In the genomic region with DNA sequence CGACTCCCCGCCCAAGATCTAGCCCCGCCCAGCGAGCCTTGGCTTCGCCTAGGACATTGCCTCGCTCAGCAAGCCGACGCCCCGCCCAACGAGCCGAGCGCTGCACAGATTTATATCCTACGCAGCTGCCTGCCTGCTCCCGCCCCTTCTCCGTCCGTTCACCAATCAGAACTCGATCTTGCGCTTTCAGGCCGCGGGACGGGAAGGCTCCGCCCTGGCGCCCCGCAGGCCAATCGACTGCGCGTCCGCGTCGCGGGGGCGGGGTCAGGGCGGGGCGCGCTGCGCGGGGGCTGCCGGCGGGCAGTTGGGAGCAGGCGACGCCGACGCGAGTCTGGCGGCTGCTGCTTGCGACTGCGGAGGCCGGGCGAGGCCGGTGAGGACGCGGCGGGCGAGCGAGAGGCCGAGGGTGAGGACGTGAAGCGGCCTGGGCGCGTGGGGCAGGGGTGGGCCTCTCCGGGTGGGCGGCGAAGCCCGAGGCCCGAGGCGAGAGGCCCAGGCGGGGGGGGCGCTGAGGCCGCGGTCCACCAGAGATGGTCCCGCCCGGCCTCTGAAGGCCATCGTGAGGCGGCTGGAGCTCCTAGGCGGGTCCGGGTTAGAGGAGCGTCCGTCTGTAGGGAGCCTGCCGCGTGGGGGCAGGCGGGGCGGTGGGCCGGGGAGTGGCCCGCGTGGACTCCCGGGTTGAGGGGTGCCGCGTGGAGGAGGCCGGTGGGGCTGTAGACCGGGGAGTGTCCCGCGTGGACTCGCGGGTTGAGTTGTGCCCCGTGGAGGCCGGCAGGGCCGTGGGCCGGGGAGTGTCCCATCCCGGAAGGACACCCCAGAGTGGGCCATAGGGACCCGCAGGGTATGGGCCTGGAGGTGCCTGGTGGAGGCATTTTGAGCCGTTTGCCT, we compare ENCODE assay signal across 8 cellular contexts. TPM values are rescaled to one million over a fixed set of nuclear protein-coding genes. Genes with fewer than 3 reads are reported as not detected.
DNase-seq lines count a peak whose midpoint lies in the region; ATAC-seq and TF ChIP-seq lines count a peak whose summit lies in the region.

A gene with protein sequence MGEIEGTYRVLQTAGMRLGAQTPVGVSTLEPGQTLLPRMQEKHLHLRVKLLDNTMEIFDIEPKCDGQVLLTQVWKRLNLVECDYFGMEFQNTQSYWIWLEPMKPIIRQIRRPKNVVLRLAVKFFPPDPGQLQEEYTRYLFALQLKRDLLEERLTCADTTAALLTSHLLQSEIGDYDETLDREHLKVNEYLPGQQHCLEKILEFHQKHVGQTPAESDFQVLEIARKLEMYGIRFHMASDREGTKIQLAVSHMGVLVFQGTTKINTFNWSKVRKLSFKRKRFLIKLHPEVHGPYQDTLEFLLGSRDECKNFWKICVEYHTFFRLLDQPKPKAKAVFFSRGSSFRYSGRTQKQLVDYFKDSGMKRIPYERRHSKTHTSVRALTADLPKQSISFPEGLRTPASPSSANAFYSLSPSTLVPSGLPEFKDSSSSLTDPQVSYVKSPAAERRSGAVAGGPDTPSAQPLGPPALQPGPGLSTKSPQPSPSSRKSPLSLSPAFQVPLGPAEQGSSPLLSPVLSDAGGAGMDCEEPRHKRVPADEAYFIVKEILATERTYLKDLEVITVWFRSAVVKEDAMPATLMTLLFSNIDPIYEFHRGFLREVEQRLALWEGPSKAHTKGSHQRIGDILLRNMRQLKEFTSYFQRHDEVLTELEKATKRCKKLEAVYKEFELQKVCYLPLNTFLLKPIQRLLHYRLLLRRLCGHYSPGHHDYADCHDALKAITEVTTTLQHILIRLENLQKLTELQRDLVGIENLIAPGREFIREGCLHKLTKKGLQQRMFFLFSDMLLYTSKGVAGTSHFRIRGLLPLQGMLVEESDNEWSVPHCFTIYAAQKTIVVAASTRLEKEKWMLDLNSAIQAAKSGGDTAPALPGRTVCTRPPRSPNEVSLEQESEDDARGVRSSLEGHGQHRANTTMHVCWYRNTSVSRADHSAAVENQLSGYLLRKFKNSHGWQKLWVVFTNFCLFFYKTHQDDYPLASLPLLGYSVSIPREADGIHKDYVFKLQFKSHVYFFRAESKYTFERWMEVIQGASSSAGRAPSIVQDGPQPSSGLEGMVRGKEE (plus strand): TSS at position 303 of the 888 bp plus-strand sequence. CDS start 16,823 bp downstream, outside the sequence.

- peak within 1 kb of the TSS; percentile 68 for H3K4me3 ChIP-seq in lung

- TF ChIP-seq CTCF in lung (IDR thresholded peaks at IDR 0.05; ENCODE audit: control extremely low read depth, extremely low read depth): no peak

- H3K27ac ChIP-seq in lung (ENCODE audit: low read depth in 1 of 2, low read length in 1 of 2): peak within 1 kb of the TSS; percentile 87 to 96

- no peaks in the 10 kb centered on the region for H3K27me3 ChIP-seq in lung (ENCODE audit: control insufficient read depth, insufficient read depth)

- H3K9me3 ChIP-seq in lung (ENCODE audit: control insufficient read depth in 2 of 2, insufficient read depth in 1 of 2, low read length in 1 of 2): no peaks in the 10 kb centered on the region

- WGBS in lung, 2 donors: 1% methylated on average over 81 to 101 of the region's 101 CpGs

- H3K4me1 ChIP-seq in lung (ENCODE audit: control insufficient read depth in 2 of 2, insufficient read depth in 2 of 2, low read length in 2 of 2): peaks cover 10 to 14% of the 10 kb centered on the region in 2 donors

- H3K36me3 ChIP-seq in lung (ENCODE audit: control insufficient read depth in 2 of 2, insufficient read depth in 2 of 2, low read length in 2 of 2): peaks cover 0 to 8% of the 10 kb centered on the region in 2 donors

- peak; percentile 75 for ATAC-seq in GM21360 (IDR thresholded peaks at IDR 0.05; ENCODE audit: unreplicated experiment)
- ATAC-seq in lung (ENCODE audit: insufficient read depth, low FRiP score): peak; percentile 92

- peak; percentile 99 for DNase-seq in COLO668 (lab: John Stamatoyannopoulos, UW; ENCODE audit: unreplicated experiment)
- peak; percentile 98 for DNase-seq in HT-29 (ENCODE audit: low spot score)
- DNase-seq in NK-92 treated with Interleukin-12 subunit alpha and Interleukin-12 subunit beta, amount 100 ng/mL, for 24 hours (lab: John Stamatoyannopoulos, UW): peak; percentile 96
- peak; percentile 97 for DNase-seq in activated CD8-positive, alpha-beta memory T cell treated with anti-CD3 and anti-CD28 coated beads for 24 hours
- DNase-seq in effector CD4-positive, alpha-beta T cell: peak; percentile 94
- DNase-seq in lung (ENCODE audit: low spot score): peak; percentile 99
- peak; percentile 94 to 97 (median 96) for DNase-seq in stimulated activated CD4-positive, alpha-beta T cell treated with anti-CD3 and anti-CD28 coated beads, TNF-alpha, amount 100 ng/mL, for 24 hours (ENCODE audit: low read depth in 3 of 3)

RNA-seq across cellular contexts. Expression of the gene that starts here (rescaled TPM):
- total RNA-seq in HT-29 (2014; rRNA removed; shearing (Covaris generic)): 53.7 and 54.1 TPM in 2 replicates
- total RNA-seq in lung: 10 to 100 TPM; 38.8 to 49.7 TPM
- 10 to 100 TPM in 1 of 2 donors, 1 to 10 TPM in 1; 9.9 to 16.0 TPM for polyA plus RNA-seq in lung

Comparison
In these comparisons a context has a peak if more than half of its experiments do, and no peak if none do; other contexts are left out.
1. Peak in every context shown above with its lines: DNase-seq, ATAC-seq, H3K4me3 ChIP-seq and H3K27ac ChIP-seq.